Comparison of ENCODE assay signal across 27 cellular contexts in the genomic region with DNA sequence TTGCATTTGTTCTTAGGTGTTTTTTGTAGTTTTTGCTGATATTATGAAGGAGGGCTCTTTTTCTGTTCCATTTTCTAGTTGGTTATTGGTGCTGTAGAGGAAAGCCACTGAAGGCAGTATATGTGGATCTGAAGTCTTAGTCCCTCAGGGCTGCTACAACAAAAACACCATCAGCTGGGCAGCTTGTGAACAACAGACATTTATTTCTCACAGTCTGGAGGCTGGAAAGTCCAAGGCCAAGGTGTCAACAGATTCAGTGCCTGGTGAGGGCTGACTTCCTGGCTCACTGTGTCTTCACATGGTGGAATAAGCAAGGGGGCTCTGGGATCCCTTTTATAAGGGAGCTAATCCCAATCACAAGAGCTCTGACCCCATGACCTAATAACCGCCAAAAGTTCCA.
"Had no signal": no experiment of that assay in that cellular context is flagged by ENCODE, and none has a peak within 500 bp of the region (broad histone marks: within the 10 kb centered on the region; RNA-seq: fewer than 3 reads in every experiment).

No MANE protein-coding gene starts in this region.

- DNase-seq: colonic mucosa; cortex of kidney; dermis blood vessel endothelial cell; dorsolateral prefrontal cortex; effector CD4-positive, alpha-beta T cell; effector CD8-positive, alpha-beta T cell; effector memory CD4-positive, alpha-beta T cell; effector memory CD8-positive, alpha-beta T cell; endodermal cell; erythroblast; esophagus squamous epithelium; foreskin fibroblast; foreskin keratinocyte; foreskin melanocyte; gastrocnemius medialis; glutamatergic neuron; heart left ventricle; heart right ventricle had no signal

- H3K4me1 Mint-ChIP-seq: endodermal cell had no signal

- ATAC-seq: effector memory CD8-positive, alpha-beta T cell; esophagus mucosa; foreskin keratinocyte; gastrocnemius medialis; gastroesophageal sphincter; heart left ventricle; heart right ventricle had no signal

- FAIRE-seq: colon, endometrium, endothelial cell of umbilical vein, frontal cortex had no signal

- H3K27me3 ChIP-seq: colonic mucosa, dorsolateral prefrontal cortex, esophagus squamous epithelium, gastrocnemius medialis, gastroesophageal sphincter had no signal

- H3K27ac ChIP-seq: colonic mucosa, coronary artery, dorsolateral prefrontal cortex, epithelial cell of prostate, esophagus squamous epithelium, gastrocnemius medialis, gastroesophageal sphincter, heart left ventricle, heart right ventricle had no signal

- H3K36me3 ChIP-seq: colonic mucosa, esophagus squamous epithelium, gastrocnemius medialis, gastroesophageal sphincter, heart left ventricle, heart right ventricle had no signal

- H3K9me3 ChIP-seq: colonic mucosa, esophagus squamous epithelium, gastrocnemius medialis had no signal

- H3K4me3 ChIP-seq: colonic mucosa, coronary artery, dorsolateral prefrontal cortex, esophagus squamous epithelium, gastrocnemius medialis, gastroesophageal sphincter, heart left ventricle, heart right ventricle had no signal

- H3K4me1 ChIP-seq: colonic mucosa, esophagus squamous epithelium, gastrocnemius medialis, gastroesophageal sphincter had no signal

- H3K4me3 Mint-ChIP-seq: dendritic cell treated with granulocyte-macrophage colony-stimulating factor and Interleukin-4, amounts not matched to agents 40 ng/mL and 50 ng/mL, for 4 days; effector memory CD8-positive, alpha-beta T cell; endodermal cell had no signal

- H3K27ac Mint-ChIP-seq: dendritic cell treated with granulocyte-macrophage colony-stimulating factor and Interleukin-4, amounts not matched to agents 40 ng/mL and 50 ng/mL, for 4 days; effector memory CD8-positive, alpha-beta T cell; endodermal cell had no signal
